ENCODE assay signal across 21 cellular contexts in genomic region chr5:3311443-3311842, GRCh38.
A peak's percentile ranks its signal among the peaks of the same experiment; 100 is the strongest.
DNase-seq lines count a peak whose midpoint lies in the region; ATAC-seq and TF ChIP-seq lines count a peak whose summit lies in the region.
"Had no signal": no experiment of that assay in that cellular context is flagged by ENCODE, and none has a peak within 500 bp of the region (broad histone marks: within the 10 kb centered on the region; RNA-seq: fewer than 3 reads in every experiment).

No MANE protein-coding gene starts in this region.

- CTCF ChIA-PET in RWPE1 (lab: Yijun Ruan, JAX), result interaction anchor here (0.5 kb wide), 1 partner anchor 56 kb away, joined by 3 read pairs; no protein-coding TSS in a partner anchor

- ATAC-seq in HG03520 (IDR thresholded peaks at IDR 0.05; ENCODE audit: unreplicated experiment), result no peak
- ATAC-seq: natural killer cell, psoas muscle, Right ventricle myocardium inferior had no signal

- peak overlapping the region; percentile 99 for H3K27ac ChIP-seq in RWPE1
- peak overlapping the region; percentile 77 for H3K27ac ChIP-seq in endodermal cell (ENCODE audit: low read depth, low read length)
- H3K27ac ChIP-seq in neural progenitor cell, result no peak overlapping the region
- no peak overlapping the region for H3K27ac ChIP-seq in stomach
- H3K27ac ChIP-seq: psoas muscle, spleen, thoracic aorta had no signal

- no peaks in the 10 kb centered on the region for H3K79me2 ChIP-seq in neural progenitor cell (ENCODE audit: low read depth)

- H3K4me2 ChIP-seq in neural progenitor cell, result no peak overlapping the region

- H3K36me3 ChIP-seq in endodermal cell (ENCODE audit: control insufficient read depth, insufficient read depth, low read length), result no peaks in the 10 kb centered on the region
- H3K36me3 ChIP-seq in neural progenitor cell, result no peaks in the 10 kb centered on the region
- H3K36me3 ChIP-seq in stomach, result no peaks in the 10 kb centered on the region
- H3K36me3 ChIP-seq: spleen, thoracic aorta had no signal

- DNase-seq in HT1080 (ENCODE audit: low read depth), result peak; percentile 84
- peak; percentile 13 for DNase-seq in RWPE1 (ENCODE audit: low spot score)
- DNase-seq in endodermal cell, result peak; percentile 13
- no peak for DNase-seq in neural progenitor cell (ENCODE audit: low spot score)
- DNase-seq in activated CD4-positive, alpha-beta T cell treated with anti-CD3 and anti-CD28 coated beads for 1 hour, result no peak
- no peak for DNase-seq in stomach
- no peak for DNase-seq in GF-D8 (lab: John Stamatoyannopoulos, UW)
- DNase-seq: activated B cell treated with CpG ODN at 0.5 μM for 24 hours; activated CD8-positive, alpha-beta memory T cell treated with anti-CD3 and anti-CD28 coated beads for 24 hours; Karpas-422; natural killer cell; NCI-H226; psoas muscle; spleen; stimulated activated CD8-positive, alpha-beta memory T cell treated with anti-CD3 and anti-CD28 coated beads, Interleukin-4, amount 100 ng/mL, for 48 hours had no signal

- WGBS in endodermal cell (ENCODE audit: insufficient coverage in 1 of 2, insufficient read length in 1 of 2), 2 experiments, result 92 to 98% methylated on average over 5 to 7 of the region's 7 CpGs
- WGBS in stomach, 5 donors, result 58 to 84% (median 79%) methylated on average over 7 of the region's 7 CpGs

- no peaks in the 10 kb centered on the region for H3K4me1 ChIP-seq in endodermal cell (ENCODE audit: control insufficient read depth, insufficient read depth, low read length)
- no peaks in the 10 kb centered on the region for H3K4me1 ChIP-seq in neural progenitor cell
- no peaks in the 10 kb centered on the region for H3K4me1 ChIP-seq in stomach
- H3K4me1 ChIP-seq: psoas muscle, spleen had no signal

- H3K36me3 Mint-ChIP-seq in endodermal cell (ENCODE audit: low read depth), result no peaks in the 10 kb centered on the region
- H3K36me3 Mint-ChIP-seq in neural progenitor cell, result no peaks in the 10 kb centered on the region
- H3K36me3 Mint-ChIP-seq: activated naive CD8-positive, alpha-beta T cell; natural killer cell had no signal

- no peaks in the 10 kb centered on the region for H4K20me1 ChIP-seq in neural progenitor cell (ENCODE audit: low read depth)

- H3K27me3 ChIP-seq in endodermal cell (ENCODE audit: control insufficient read depth, insufficient read depth, low read length, poor library complexity, severe bottlenecking) (no peaks in the 10 kb centered on the region), neural progenitor cell (no peaks in the 10 kb centered on the region), stomach (no peaks in the 10 kb centered on the region)
- H3K27me3 ChIP-seq: spleen had no signal

- TF ChIP-seq CTCF in RWPE1 (conservative IDR thresholded peaks at IDR 0.05; ENCODE audit: low read depth) (no peak), endodermal cell (conservative IDR thresholded peaks at IDR 0.05) (no peak), neural progenitor cell (IDR thresholded peaks at IDR 0.05) (no peak), stomach (IDR thresholded peaks at IDR 0.05) (no peak)

- intact Hi-C loops in stomach (cut with DNase I; ENCODE audit: low total_unique reads), result no loop called here

- H3K9me3 ChIP-seq in endodermal cell (ENCODE audit: control insufficient read depth, low read length) (peaks cover 8% of the 10 kb centered on the region), neural progenitor cell (ENCODE audit: low read depth) (no peaks in the 10 kb centered on the region), stomach (peaks cover 0 to 23% (median 12%) of the 10 kb centered on the region in 4 donors)
- H3K9me3 ChIP-seq: psoas muscle, thoracic aorta had no signal

- TF ChIP-seq EP300 in stomach (IDR thresholded peaks at IDR 0.05), result no peak

- H3K4me3 Mint-ChIP-seq in endodermal cell (no peak overlapping the region), neural progenitor cell (no peak overlapping the region)
- H3K4me3 Mint-ChIP-seq: activated B cell treated with CpG ODN at 0.5 μM for 24 hours; activated naive CD8-positive, alpha-beta T cell; natural killer cell; T-helper 1 cell treated with Interleukin-12 subunit alpha and Interleukin-12 subunit beta and Interleukin-4 antibody, amounts not matched to agents 30 μg/mL and 1 μg/mL, for 36 hours had no signal

- no peak overlapping the region for H3K9ac ChIP-seq in endodermal cell (ENCODE audit: extremely low read depth, low read length, poor library complexity, severe bottlenecking)
- no peak overlapping the region for H3K9ac ChIP-seq in neural progenitor cell

- no peak for TF ChIP-seq POLR2A in stomach (IDR thresholded peaks at IDR 0.05)

- POLR2A ChIA-PET in RWPE1 (lab: Yijun Ruan, JAX; ENCODE audit: low non-redundant PET), result no interaction called here

- no peaks in the 10 kb centered on the region for H3F3A ChIP-seq in neural progenitor cell (ENCODE audit: low read depth)

- H3K27ac Mint-ChIP-seq in endodermal cell, result no peak overlapping the region
- H3K27ac Mint-ChIP-seq in neural progenitor cell, result peak overlapping the region; percentile 57
- H3K27ac Mint-ChIP-seq: activated B cell treated with CpG ODN at 0.5 μM for 24 hours; activated naive CD8-positive, alpha-beta T cell; natural killer cell; T-helper 1 cell treated with Interleukin-12 subunit alpha and Interleukin-12 subunit beta and Interleukin-4 antibody, amounts not matched to agents 30 μg/mL and 1 μg/mL, for 36 hours had no signal

- H3K4me3 ChIP-seq in endodermal cell (ENCODE audit: low read length), result no peak overlapping the region
- H3K4me3 ChIP-seq in neural progenitor cell, result no peak overlapping the region
- H3K4me3 ChIP-seq in stomach, result no peak overlapping the region
- H3K4me3 ChIP-seq: lung, psoas muscle, spleen, thoracic aorta had no signal

- H2AFZ ChIP-seq in neural progenitor cell (replicated peaks), result no peak overlapping the region

- H3K4me1 Mint-ChIP-seq in endodermal cell (no peaks in the 10 kb centered on the region), neural progenitor cell (peaks cover 4% of the 10 kb centered on the region)
- H3K4me1 Mint-ChIP-seq: activated B cell treated with CpG ODN at 0.5 μM for 24 hours, natural killer cell had no signal

- H3K27me3 Mint-ChIP-seq in endodermal cell (ENCODE audit: insufficient read depth) (peaks cover 2% of the 10 kb centered on the region), neural progenitor cell (ENCODE audit: insufficient read depth, low read depth) (peaks cover 3% of the 10 kb centered on the region)
- H3K27me3 Mint-ChIP-seq: activated B cell treated with CpG ODN at 0.5 μM for 24 hours; activated naive CD8-positive, alpha-beta T cell had no signal

- peaks cover 5% of the 10 kb centered on the region for H3K9me3 Mint-ChIP-seq in endodermal cell
- H3K9me3 Mint-ChIP-seq in neural progenitor cell, result peaks cover 13% of the 10 kb centered on the region

Comparison
In these comparisons a context has a peak if more than half of its experiments do, and no peak if none do; other contexts are left out.
1. DNase-seq: peak in HT1080 (single experiment), RWPE1 (single experiment) and endodermal cell (single experiment); none in neural progenitor cell (single experiment), activated CD4-positive, alpha-beta T cell treated with anti-CD3 and anti-CD28 coated beads for 1 hour (single experiment), stomach (single experiment) and GF-D8 (single experiment).
2. H3K27ac ChIP-seq: peak in RWPE1 (single experiment) and endodermal cell (single experiment); none in neural progenitor cell (single experiment) and stomach (0 of 5).